In the genomic region with DNA sequence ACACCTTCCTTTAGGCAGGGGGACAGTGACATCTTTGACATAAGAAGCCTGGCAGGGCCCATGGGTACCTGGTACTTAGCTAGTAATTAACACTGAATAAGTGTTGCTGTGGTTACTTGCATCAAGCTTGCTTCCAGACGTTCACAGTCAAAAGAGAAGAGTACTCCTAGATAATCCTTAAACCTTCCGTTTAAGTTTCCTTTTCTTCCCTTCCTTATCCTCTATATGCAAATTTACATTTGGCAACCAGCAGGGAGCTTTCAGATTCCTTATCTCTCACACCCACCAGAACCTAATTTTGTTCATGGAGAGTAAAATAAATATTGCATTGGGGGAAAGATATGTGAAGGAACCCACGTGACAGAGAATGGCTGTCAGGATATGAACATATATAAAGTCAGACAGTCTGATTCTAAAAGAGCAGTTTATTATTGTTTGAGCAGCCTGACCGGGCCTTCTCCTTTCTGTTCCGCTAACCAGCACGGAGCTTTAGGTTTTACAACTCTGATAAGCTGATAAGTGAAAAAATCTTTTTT, we compare ENCODE assay signal across 1 cellular context.
A peak's percentile ranks its signal among the peaks of the same experiment; 100 is the strongest.
TF ChIP-seq lines count a peak whose summit lies in the region.

No MANE protein-coding gene starts in this region.

TF ChIP-seq in K562, 482 proteins besides CTCF, POLR2A, EP300 and RAD21 (continued from another document and continues in another):
- TF ChIP-seq, protein P1, sequence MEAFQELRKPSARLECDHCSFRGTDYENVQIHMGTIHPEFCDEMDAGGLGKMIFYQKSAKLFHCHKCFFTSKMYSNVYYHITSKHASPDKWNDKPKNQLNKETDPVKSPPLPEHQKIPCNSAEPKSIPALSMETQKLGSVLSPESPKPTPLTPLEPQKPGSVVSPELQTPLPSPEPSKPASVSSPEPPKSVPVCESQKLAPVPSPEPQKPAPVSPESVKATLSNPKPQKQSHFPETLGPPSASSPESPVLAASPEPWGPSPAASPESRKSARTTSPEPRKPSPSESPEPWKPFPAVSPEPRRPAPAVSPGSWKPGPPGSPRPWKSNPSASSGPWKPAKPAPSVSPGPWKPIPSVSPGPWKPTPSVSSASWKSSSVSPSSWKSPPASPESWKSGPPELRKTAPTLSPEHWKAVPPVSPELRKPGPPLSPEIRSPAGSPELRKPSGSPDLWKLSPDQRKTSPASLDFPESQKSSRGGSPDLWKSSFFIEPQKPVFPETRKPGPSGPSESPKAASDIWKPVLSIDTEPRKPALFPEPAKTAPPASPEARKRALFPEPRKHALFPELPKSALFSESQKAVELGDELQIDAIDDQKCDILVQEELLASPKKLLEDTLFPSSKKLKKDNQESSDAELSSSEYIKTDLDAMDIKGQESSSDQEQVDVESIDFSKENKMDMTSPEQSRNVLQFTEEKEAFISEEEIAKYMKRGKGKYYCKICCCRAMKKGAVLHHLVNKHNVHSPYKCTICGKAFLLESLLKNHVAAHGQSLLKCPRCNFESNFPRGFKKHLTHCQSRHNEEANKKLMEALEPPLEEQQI (IDR thresholded peaks at IDR 0.05): no peak
- no peak for TF ChIP-seq ZC3H11A (IDR thresholded peaks at IDR 0.05; ENCODE audit: low read depth, low read length)
- no peak; the same call in 1 of the 2 replicates for TF ChIP-seq ZFX (CRISPR knock-in tag; IDR thresholded peaks at IDR 0.05)
- peak; percentile 67 for TF ChIP-seq MEIS2 (IDR thresholded peaks at IDR 0.05; ENCODE audit: partially characterized antibody)
- no peak for TF ChIP-seq PRMT5 (CRISPR knock-in tag; IDR thresholded peaks at IDR 0.05)
- TF ChIP-seq PRPF4 (IDR thresholded peaks at IDR 0.05; ENCODE audit: insufficient read depth, low read depth, low read length, poor library complexity, severe bottlenecking): no peak
- TF ChIP-seq TCF7 (IDR thresholded peaks at IDR 0.05; ENCODE audit: borderline replicate concordance): no peak
- no peak; the same call in 1 of the 2 replicates for TF ChIP-seq ZNF24 (IDR thresholded peaks at IDR 0.05)
- no peak for TF ChIP-seq SP2 (IDR thresholded peaks at IDR 0.05; ENCODE audit: extremely low read depth, low read depth, low read length, poor library complexity, severe bottlenecking)
- TF ChIP-seq JUN (IDR thresholded peaks at IDR 0.05; ENCODE audit: borderline replicate concordance, low read depth, low read length): 0 out of 2 replicates have a peak, but pooled peaks have one; percentile 29
- no peak for TF ChIP-seq JUN (CRISPR knock-in tag; IDR thresholded peaks at IDR 0.05; ENCODE audit: borderline replicate concordance)
- TF ChIP-seq ZFP1 (CRISPR knock-in tag; IDR thresholded peaks at IDR 0.05): no peak
- TF ChIP-seq TAF9B (IDR thresholded peaks at IDR 0.05; ENCODE audit: partially characterized antibody): no peak
- peak; percentile 49; the same call in 1 of the 2 replicates for TF ChIP-seq NBN (IDR thresholded peaks at IDR 0.05; ENCODE audit: low read depth)
- TF ChIP-seq RCOR1 (IDR thresholded peaks at IDR 0.05; ENCODE audit: borderline replicate concordance in 1 of 2, low read depth in 2 of 2, low read length in 2 of 2): peak in 1 of 2 experiments; percentile 46; a peak in 2 of 4 replicates
- TF ChIP-seq, protein P2, sequence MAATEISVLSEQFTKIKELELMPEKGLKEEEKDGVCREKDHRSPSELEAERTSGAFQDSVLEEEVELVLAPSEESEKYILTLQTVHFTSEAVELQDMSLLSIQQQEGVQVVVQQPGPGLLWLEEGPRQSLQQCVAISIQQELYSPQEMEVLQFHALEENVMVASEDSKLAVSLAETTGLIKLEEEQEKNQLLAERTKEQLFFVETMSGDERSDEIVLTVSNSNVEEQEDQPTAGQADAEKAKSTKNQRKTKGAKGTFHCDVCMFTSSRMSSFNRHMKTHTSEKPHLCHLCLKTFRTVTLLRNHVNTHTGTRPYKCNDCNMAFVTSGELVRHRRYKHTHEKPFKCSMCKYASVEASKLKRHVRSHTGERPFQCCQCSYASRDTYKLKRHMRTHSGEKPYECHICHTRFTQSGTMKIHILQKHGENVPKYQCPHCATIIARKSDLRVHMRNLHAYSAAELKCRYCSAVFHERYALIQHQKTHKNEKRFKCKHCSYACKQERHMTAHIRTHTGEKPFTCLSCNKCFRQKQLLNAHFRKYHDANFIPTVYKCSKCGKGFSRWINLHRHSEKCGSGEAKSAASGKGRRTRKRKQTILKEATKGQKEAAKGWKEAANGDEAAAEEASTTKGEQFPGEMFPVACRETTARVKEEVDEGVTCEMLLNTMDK (IDR thresholded peaks at IDR 0.05; ENCODE audit: borderline replicate concordance, insufficient read depth, low read depth, low read length, poor library complexity, severe bottlenecking): no peak
- TF ChIP-seq ZNF668 (CRISPR knock-in tag; IDR thresholded peaks at IDR 0.05): no peak
- TF ChIP-seq, protein P3, sequence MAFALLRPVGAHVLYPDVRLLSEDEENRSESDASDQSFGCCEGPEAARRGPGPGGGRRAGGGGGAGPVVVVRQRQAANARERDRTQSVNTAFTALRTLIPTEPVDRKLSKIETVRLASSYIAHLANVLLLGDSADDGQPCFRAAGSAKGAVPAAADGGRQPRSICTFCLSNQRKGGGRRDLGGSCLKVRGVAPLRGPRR (CRISPR knock-in tag; IDR thresholded peaks at IDR 0.05): no peak
- TF ChIP-seq, protein P4, sequence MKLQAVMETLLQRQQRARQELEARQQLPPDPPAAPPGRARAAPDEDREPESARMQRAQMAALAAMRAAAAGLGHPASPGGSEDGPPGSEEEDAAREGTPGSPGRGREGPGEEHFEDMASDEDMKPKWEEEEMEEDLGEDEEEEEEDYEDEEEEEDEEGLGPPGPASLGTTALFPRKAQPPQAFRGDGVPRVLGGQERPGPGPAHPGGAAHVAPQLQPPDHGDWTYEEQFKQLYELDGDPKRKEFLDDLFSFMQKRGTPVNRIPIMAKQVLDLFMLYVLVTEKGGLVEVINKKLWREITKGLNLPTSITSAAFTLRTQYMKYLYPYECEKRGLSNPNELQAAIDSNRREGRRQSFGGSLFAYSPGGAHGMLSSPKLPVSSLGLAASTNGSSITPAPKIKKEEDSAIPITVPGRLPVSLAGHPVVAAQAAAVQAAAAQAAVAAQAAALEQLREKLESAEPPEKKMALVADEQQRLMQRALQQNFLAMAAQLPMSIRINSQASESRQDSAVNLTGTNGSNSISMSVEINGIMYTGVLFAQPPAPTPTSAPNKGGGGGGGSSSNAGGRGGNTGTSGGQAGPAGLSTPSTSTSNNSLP (IDR thresholded peaks at IDR 0.05; ENCODE audit: borderline replicate concordance, low read depth, low read length): peak; percentile 65; the same call in 1 of the 2 replicates
- TF ChIP-seq HMG20A (CRISPR knock-in tag; conservative IDR thresholded peaks at IDR 0.05): no peak
- TF ChIP-seq HDAC3 (IDR thresholded peaks at IDR 0.05; ENCODE audit: borderline replicate concordance, partially characterized antibody): peak; percentile 38
- TF ChIP-seq ZNF57 (CRISPR knock-in tag; IDR thresholded peaks at IDR 0.05): no peak
- no peak for TF ChIP-seq ETV6 (IDR thresholded peaks at IDR 0.05; ENCODE audit: borderline replicate concordance in 1 of 2, low read depth in 2 of 2, low read length in 1 of 2)
- no peak for TF ChIP-seq ETV6 (CRISPR knock-in tag; IDR thresholded peaks at IDR 0.05; ENCODE audit: borderline replicate concordance)
- peak; percentile 73; the same call in 1 of the 2 replicates for TF ChIP-seq SMARCA4 (IDR thresholded peaks at IDR 0.05)
- TF ChIP-seq FOXA3 (CRISPR knock-in tag; conservative IDR thresholded peaks at IDR 0.05 in 1 of 2, IDR thresholded peaks at IDR 0.05 in 1 of 2): peak in 1 of 2 experiments; percentile 74; a peak in 2 of 4 replicates
- TF ChIP-seq MIER1 (IDR thresholded peaks at IDR 0.05; ENCODE audit: low read depth): no peak
- TF ChIP-seq RBM22 (IDR thresholded peaks at IDR 0.05; ENCODE audit: low read depth, low read length, poor library complexity, severe bottlenecking): no peak
- no peak for TF ChIP-seq ZNF263 (CRISPR knock-in tag; IDR thresholded peaks at IDR 0.05; ENCODE audit: borderline replicate concordance)
- no peak for TF ChIP-seq ILF3 (IDR thresholded peaks at IDR 0.05; ENCODE audit: borderline replicate concordance)
- TF ChIP-seq HDAC6 (IDR thresholded peaks at IDR 0.05; ENCODE audit: low read depth, low read length): no peak
- TF ChIP-seq MTF1 (CRISPR knock-in tag; IDR thresholded peaks at IDR 0.05; ENCODE audit: borderline replicate concordance): no peak
- TF ChIP-seq ZNF436 (CRISPR knock-in tag; IDR thresholded peaks at IDR 0.05): no peak
- no peak for TF ChIP-seq ZNF561 (CRISPR knock-in tag; conservative IDR thresholded peaks at IDR 0.05)
- TF ChIP-seq ZNF717 (CRISPR knock-in tag; IDR thresholded peaks at IDR 0.05): no peak
- no peak for TF ChIP-seq KDM2B (CRISPR knock-in tag; IDR thresholded peaks at IDR 0.05)
- no peak for TF ChIP-seq SREBF2 (CRISPR knock-in tag; IDR thresholded peaks at IDR 0.05)
- TF ChIP-seq RBM17 (IDR thresholded peaks at IDR 0.05; ENCODE audit: borderline replicate concordance, low read depth, low read length): no peak
- TF ChIP-seq ZNF143 (CRISPR knock-in tag; IDR thresholded peaks at IDR 0.05): no peak
- no peak for TF ChIP-seq ZNF444 (CRISPR knock-in tag; IDR thresholded peaks at IDR 0.05)
- 0 out of 2 replicates have a peak, but pooled peaks have one; percentile 31 for TF ChIP-seq SMAD4 (CRISPR knock-in tag; conservative IDR thresholded peaks at IDR 0.05)
- TF ChIP-seq SMAD3 (CRISPR knock-in tag; conservative IDR thresholded peaks at IDR 0.05): no peak
- TF ChIP-seq ZNF584 (CRISPR knock-in tag; IDR thresholded peaks at IDR 0.05; ENCODE audit: low read depth): no peak
- TF ChIP-seq STAG1 (CRISPR knock-in tag; IDR thresholded peaks at IDR 0.05; ENCODE audit: borderline replicate concordance): no peak
- TF ChIP-seq, protein P5, sequence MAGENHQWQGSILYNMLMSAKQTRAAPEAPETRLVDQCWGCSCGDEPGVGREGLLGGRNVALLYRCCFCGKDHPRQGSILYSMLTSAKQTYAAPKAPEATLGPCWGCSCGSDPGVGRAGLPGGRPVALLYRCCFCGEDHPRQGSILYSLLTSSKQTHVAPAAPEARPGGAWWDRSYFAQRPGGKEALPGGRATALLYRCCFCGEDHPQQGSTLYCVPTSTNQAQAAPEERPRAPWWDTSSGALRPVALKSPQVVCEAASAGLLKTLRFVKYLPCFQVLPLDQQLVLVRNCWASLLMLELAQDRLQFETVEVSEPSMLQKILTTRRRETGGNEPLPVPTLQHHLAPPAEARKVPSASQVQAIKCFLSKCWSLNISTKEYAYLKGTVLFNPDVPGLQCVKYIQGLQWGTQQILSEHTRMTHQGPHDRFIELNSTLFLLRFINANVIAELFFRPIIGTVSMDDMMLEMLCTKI (IDR thresholded peaks at IDR 0.05; ENCODE audit: partially characterized antibody): no peak
- peak; percentile 77 for TF ChIP-seq SOX6 (IDR thresholded peaks at IDR 0.05)
- TF ChIP-seq HMGN3 (IDR thresholded peaks at IDR 0.05; ENCODE audit: borderline replicate concordance, extremely low read depth, insufficient read length, low read depth, low read length): no peak
- TF ChIP-seq SMC3 (conservative IDR thresholded peaks at IDR 0.05; ENCODE audit: insufficient read depth, low read depth, low read length): no peak
- TF ChIP-seq ZNF707 (CRISPR knock-in tag; conservative IDR thresholded peaks at IDR 0.05): no peak
- no peak for TF ChIP-seq PTTG1 (tag; IDR thresholded peaks at IDR 0.05; ENCODE audit: low read depth)
- TF ChIP-seq ZNF785 (CRISPR knock-in tag; IDR thresholded peaks at IDR 0.05): no peak
- no peak for TF ChIP-seq GTF2A2 (tag; IDR thresholded peaks at IDR 0.05)
- TF ChIP-seq MCM2 (IDR thresholded peaks at IDR 0.05; ENCODE audit: low read depth): no peak
- no peak for TF ChIP-seq CHD4 (IDR thresholded peaks at IDR 0.05; ENCODE audit: insufficient read depth, insufficient replicate concordance, low read depth, low read length, poor library complexity, severe bottlenecking)
- no peak for TF ChIP-seq TCF7L2 (IDR thresholded peaks at IDR 0.05; ENCODE audit: low read depth, low read length)
- no peak for TF ChIP-seq GABPB1 (CRISPR knock-in tag; IDR thresholded peaks at IDR 0.05)
- TF ChIP-seq YY1 (IDR thresholded peaks at IDR 0.05; ENCODE audit: borderline replicate concordance in 1 of 3, control insufficient read depth in 1 of 3, extremely low read depth in 1 of 3, insufficient read depth in 3 of 3, insufficient read length in 1 of 3, insufficient replicate concordance in 2 of 3, low read depth in 1 of 3, low read length in 2 of 3): no peak
- no peak for TF ChIP-seq ZNF696 (CRISPR knock-in tag; conservative IDR thresholded peaks at IDR 0.05)
- TF ChIP-seq PHF20 (IDR thresholded peaks at IDR 0.05; ENCODE audit: partially characterized antibody): no peak
- no peak for TF ChIP-seq DIDO1 (tag; IDR thresholded peaks at IDR 0.05; ENCODE audit: low read depth)
